In the genomic region with DNA sequence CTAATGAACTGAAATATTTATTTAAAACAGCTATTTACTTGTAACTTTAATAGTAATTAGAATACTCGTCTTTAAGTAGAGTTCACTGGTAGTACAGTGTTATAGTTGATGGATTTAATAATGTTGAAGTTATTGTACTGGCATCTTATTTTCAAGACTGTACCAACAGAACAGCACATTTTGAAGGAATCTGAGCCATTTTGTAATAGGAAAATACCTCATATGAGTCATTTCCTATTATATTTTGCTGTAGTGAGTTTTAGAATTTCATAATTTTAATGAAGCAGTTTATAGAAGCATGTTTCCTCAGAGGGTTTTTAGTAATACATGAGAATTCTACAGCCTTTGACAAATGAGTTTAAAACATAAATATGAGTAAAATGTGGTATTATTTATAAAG, we compare ENCODE assay signal across 1 cellular context.
TF ChIP-seq lines count a peak whose summit lies in the region.

No MANE protein-coding gene starts in this region.

TF ChIP-seq in WTC11, 78 proteins besides CTCF, POLR2A, EP300 and RAD21 (continued from another document):
- TF ChIP-seq, protein P1, sequence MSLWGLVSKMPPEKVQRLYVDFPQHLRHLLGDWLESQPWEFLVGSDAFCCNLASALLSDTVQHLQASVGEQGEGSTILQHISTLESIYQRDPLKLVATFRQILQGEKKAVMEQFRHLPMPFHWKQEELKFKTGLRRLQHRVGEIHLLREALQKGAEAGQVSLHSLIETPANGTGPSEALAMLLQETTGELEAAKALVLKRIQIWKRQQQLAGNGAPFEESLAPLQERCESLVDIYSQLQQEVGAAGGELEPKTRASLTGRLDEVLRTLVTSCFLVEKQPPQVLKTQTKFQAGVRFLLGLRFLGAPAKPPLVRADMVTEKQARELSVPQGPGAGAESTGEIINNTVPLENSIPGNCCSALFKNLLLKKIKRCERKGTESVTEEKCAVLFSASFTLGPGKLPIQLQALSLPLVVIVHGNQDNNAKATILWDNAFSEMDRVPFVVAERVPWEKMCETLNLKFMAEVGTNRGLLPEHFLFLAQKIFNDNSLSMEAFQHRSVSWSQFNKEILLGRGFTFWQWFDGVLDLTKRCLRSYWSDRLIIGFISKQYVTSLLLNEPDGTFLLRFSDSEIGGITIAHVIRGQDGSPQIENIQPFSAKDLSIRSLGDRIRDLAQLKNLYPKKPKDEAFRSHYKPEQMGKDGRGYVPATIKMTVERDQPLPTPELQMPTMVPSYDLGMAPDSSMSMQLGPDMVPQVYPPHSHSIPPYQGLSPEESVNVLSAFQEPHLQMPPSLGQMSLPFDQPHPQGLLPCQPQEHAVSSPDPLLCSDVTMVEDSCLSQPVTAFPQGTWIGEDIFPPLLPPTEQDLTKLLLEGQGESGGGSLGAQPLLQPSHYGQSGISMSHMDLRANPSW (CRISPR knock-in tag; conservative IDR thresholded peaks at IDR 0.05; ENCODE audit: low read depth), result no peak
